11 cellular contexts compared by ENCODE assay signal in the genomic region with DNA sequence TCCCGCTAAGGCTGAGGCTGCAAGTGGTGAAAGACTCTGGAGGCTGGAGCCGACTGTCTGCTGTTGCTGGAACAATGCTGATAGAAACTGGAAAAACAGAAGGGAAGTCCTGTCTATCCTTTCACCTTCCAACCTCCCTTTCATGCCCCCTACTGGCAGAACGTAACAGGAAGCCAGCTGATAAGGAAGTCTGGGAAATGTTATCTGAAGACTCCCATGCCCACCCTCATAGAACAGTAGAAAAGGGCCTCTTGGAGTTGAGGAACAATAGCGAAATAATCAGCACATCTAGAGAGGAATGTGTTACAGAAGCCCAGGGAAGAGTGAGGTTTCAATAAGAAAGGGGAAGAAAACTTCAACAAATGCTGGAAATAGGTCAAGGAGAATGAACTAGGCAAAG.
DNase-seq lines count a peak whose midpoint lies in the region; ATAC-seq, FAIRE-seq and TF ChIP-seq lines count a peak whose summit lies in the region.
"Had no signal": no experiment of that assay in that cellular context is flagged by ENCODE, and none has a peak within 500 bp of the region (broad histone marks: within the 10 kb centered on the region; RNA-seq: fewer than 3 reads in every experiment).

No MANE protein-coding gene starts in this region.

- no peaks in the 10 kb centered on the region for H3K9me3 ChIP-seq in mesenchymal stem cell (ENCODE audit: control insufficient read depth, low read length)
- H3K9me3 ChIP-seq: thyroid gland had no signal

- H3K36me3 ChIP-seq in mesenchymal stem cell (ENCODE audit: control insufficient read depth in 1 of 2, insufficient read depth in 2 of 2, low read depth in 1 of 2, low read length in 2 of 2) = no peaks in the 10 kb centered on the region
- H3K36me3 ChIP-seq: thyroid gland had no signal

- no peak for FAIRE-seq in D721Med (lab: Jason Lieb, UNC)
- FAIRE-seq: islet of Langerhans had no signal

- no peak overlapping the region for H2BK12ac ChIP-seq in mesenchymal stem cell (ENCODE audit: low read length in 2 of 2)

- no peak overlapping the region for H3K9ac ChIP-seq in mesenchymal stem cell (ENCODE audit: low read length)

- H3K36me3 Mint-ChIP-seq in HFFc6 (ENCODE audit: low read depth) (no peaks in the 10 kb centered on the region), WTC11 (no peaks in the 10 kb centered on the region)

- no peak overlapping the region for H2BK15ac ChIP-seq in mesenchymal stem cell (ENCODE audit: low read depth, poor library complexity, severe bottlenecking)

- no peaks in the 10 kb centered on the region for H3K79me1 ChIP-seq in mesenchymal stem cell (replicated peaks; ENCODE audit: low read length, poor library complexity, severe bottlenecking)

- H4K91ac ChIP-seq in mesenchymal stem cell (ENCODE audit: low read length) = no peak overlapping the region

- no peak overlapping the region for H3K23ac ChIP-seq in mesenchymal stem cell (ENCODE audit: low read length in 2 of 2)

- TF ChIP-seq CTCF in D721Med (IDR thresholded peaks at IDR 0.05; ENCODE audit: insufficient read depth, missing control alignments) (peak; percentile 29), HFFc6 (IDR thresholded peaks at IDR 0.05) (peak; percentile 76), WTC11 (IDR thresholded peaks at IDR 0.05) (0 out of 2 replicates have a peak, but pooled peaks have one; percentile 33)

- H3K4me3 Mint-ChIP-seq in HFFc6 = no peak overlapping the region
- no peak overlapping the region for H3K4me3 Mint-ChIP-seq in WTC11
- H3K4me3 Mint-ChIP-seq: activated CD4-positive, alpha-beta T cell treated with anti-CD3 and anti-CD28 coated beads, Interleukin-2, amount 10 ng/mL, durations not matched to agents 7 days and 5 days had no signal

- no peaks in the 10 kb centered on the region for H3K9me3 Mint-ChIP-seq in HFFc6
- peaks cover 5% of the 10 kb centered on the region; the same call in 1 of the 2 replicates for H3K9me3 Mint-ChIP-seq in WTC11
- H3K9me3 Mint-ChIP-seq: activated CD4-positive, alpha-beta T cell treated with anti-CD3 and anti-CD28 coated beads, Interleukin-2, amount 10 ng/mL, durations not matched to agents 7 days and 5 days had no signal

- H3K18ac ChIP-seq in mesenchymal stem cell (ENCODE audit: low read depth in 1 of 2, low read length in 2 of 2) = no peak overlapping the region

- peak; percentile 89 for ATAC-seq in WTC11
- no peak for ATAC-seq in HG03108 (IDR thresholded peaks at IDR 0.05; ENCODE audit: unreplicated experiment)
- no peak for ATAC-seq in GM21737 (IDR thresholded peaks at IDR 0.05; ENCODE audit: unreplicated experiment)
- ATAC-seq in GM21447 (IDR thresholded peaks at IDR 0.05; ENCODE audit: unreplicated experiment) = no peak

- peak overlapping the region; percentile 98 for H3K27ac ChIP-seq in mesenchymal stem cell (ENCODE audit: low read length, poor library complexity, severe bottlenecking)
- H3K27ac ChIP-seq: thyroid gland had no signal

- no peak overlapping the region for H4K8ac ChIP-seq in mesenchymal stem cell (ENCODE audit: low read length)

- DNase-seq in D721Med (ENCODE audit: insufficient read length, low spot score) (no peak), HFFc6 (peak; percentile 21), WTC11 (ENCODE audit: low spot score) (peak; percentile 68), mesenchymal stem cell (no peak), AG08396 (ENCODE audit: low spot score) (no peak)
- DNase-seq: activated CD4-positive, alpha-beta T cell treated with anti-CD3 and anti-CD28 coated beads, Interleukin-2, amount 10 ng/mL, durations not matched to agents 7 days and 5 days had no signal

- H2AK5ac ChIP-seq in mesenchymal stem cell (ENCODE audit: low read length, severe bottlenecking) = peak overlapping the region; percentile 47

- POLR2A ChIA-PET in WTC11 (lab: Charles Lee) = no interaction called here

- no peak overlapping the region for H3K14ac ChIP-seq in mesenchymal stem cell (ENCODE audit: low read length in 2 of 2)

- no peaks in the 10 kb centered on the region for H3K27me3 ChIP-seq in mesenchymal stem cell (ENCODE audit: control insufficient read depth in 1 of 2, insufficient read depth in 1 of 2, low read length in 2 of 2)
- H3K27me3 ChIP-seq: thyroid gland had no signal

- CTCF ChIA-PET in WTC11 (lab: Charles Lee) = interaction anchor here (0.6 to 1.1 kb wide), 6 partner anchors 10 to 1245 kb away, joined by 3 to 5 read pairs (median 4); no protein-coding TSS in a partner anchor

- 83% methylated on average over 3 of the region's 4 CpGs for WGBS in mesenchymal stem cell

- H3K4me3 ChIP-seq in mesenchymal stem cell (ENCODE audit: insufficient read depth in 1 of 2, low read depth in 1 of 2, low read length in 2 of 2) = no peak overlapping the region
- H3K4me3 ChIP-seq: thyroid gland had no signal

- H2AFZ ChIP-seq in mesenchymal stem cell (ENCODE audit: low read depth, low read length) = no peak overlapping the region

- peaks cover 6% of the 10 kb centered on the region for H3K4me1 ChIP-seq in mesenchymal stem cell (ENCODE audit: control insufficient read depth, insufficient read depth, low read depth, low read length)
- H3K4me1 ChIP-seq: thyroid gland had no signal

- peak overlapping the region; percentile 99 for H2BK5ac ChIP-seq in mesenchymal stem cell (ENCODE audit: low read depth, low read length, poor library complexity, severe bottlenecking)

- no peak overlapping the region for H3K4ac ChIP-seq in mesenchymal stem cell (ENCODE audit: low read depth in 1 of 2, low read length in 2 of 2)

- H3K4me2 ChIP-seq in mesenchymal stem cell (ENCODE audit: low read length, poor library complexity, severe bottlenecking) = no peak overlapping the region

- H3K27ac Mint-ChIP-seq in HFFc6 = no peak overlapping the region
- H3K27ac Mint-ChIP-seq in WTC11 = peak overlapping the region; percentile 80; the same call in 1 of the 2 replicates
- H3K27ac Mint-ChIP-seq: activated CD4-positive, alpha-beta T cell treated with anti-CD3 and anti-CD28 coated beads, Interleukin-2, amount 10 ng/mL, durations not matched to agents 7 days and 5 days had no signal

- H3K4me1 Mint-ChIP-seq in HFFc6 (ENCODE audit: low read depth) = peaks cover 9% of the 10 kb centered on the region; the same call in 1 of the 2 replicates
- H3K4me1 Mint-ChIP-seq in WTC11 = peaks cover 37% of the 10 kb centered on the region
- H3K4me1 Mint-ChIP-seq: activated CD4-positive, alpha-beta T cell treated with anti-CD3 and anti-CD28 coated beads, Interleukin-2, amount 10 ng/mL, durations not matched to agents 7 days and 5 days had no signal

- H2BK120ac ChIP-seq in mesenchymal stem cell (ENCODE audit: low read depth, low read length) = no peak overlapping the region

- H3K27me3 Mint-ChIP-seq in HFFc6 (ENCODE audit: insufficient read depth) (no peaks in the 10 kb centered on the region), WTC11 (ENCODE audit: low read depth) (no peaks in the 10 kb centered on the region)
- H3K27me3 Mint-ChIP-seq: activated CD4-positive, alpha-beta T cell treated with anti-CD3 and anti-CD28 coated beads, Interleukin-2, amount 10 ng/mL, durations not matched to agents 7 days and 5 days had no signal

TF ChIP-seq in WTC11, 78 proteins besides CTCF, POLR2A, EP300 and RAD21:
- TF ChIP-seq ZNF671 (CRISPR knock-in tag; IDR thresholded peaks at IDR 0.05) = no peak
- TF ChIP-seq SP1 (CRISPR knock-in tag; conservative IDR thresholded peaks at IDR 0.05) = no peak

Comparison
In these comparisons a context has a peak if more than half of its experiments do, and no peak if none do; other contexts are left out.
1. DNase-seq: peak in HFFc6 (single experiment) and WTC11 (single experiment); none in D721Med (single experiment), mesenchymal stem cell (single experiment) and AG08396 (single experiment).
2. Peak in every context shown above with its lines, with median percentiles within 50 percentile points of each other: CTCF ChIP-seq.